In genomic region chr4:152351080-152351479, GRCh38 we compare ENCODE assay signal across 14 cellular contexts.
DNase-seq lines count a peak whose midpoint lies in the region; ATAC-seq and TF ChIP-seq lines count a peak whose summit lies in the region.
"Had no signal": no experiment of that assay in that cellular context is flagged by ENCODE, and none has a peak within 500 bp of the region (broad histone marks: within the 10 kb centered on the region; RNA-seq: fewer than 3 reads in every experiment).

No MANE protein-coding gene starts in this region.

- peak overlapping the region; percentile 4 for H3K4me3 Mint-ChIP-seq in osteocyte (ENCODE audit: unreplicated experiment)
- H3K4me3 Mint-ChIP-seq: stimulated activated naive CD8-positive, alpha-beta T cell treated with anti-CD3 and anti-CD28 coated beads, Interleukin-15, Interleukin-2, amounts not matched to agents 100 ng/mL and 50 ng/mL, for 24 hours had no signal

- TF ChIP-seq CTCF in esophagus muscularis mucosa (IDR thresholded peaks at IDR 0.05) (no peak), osteocyte (IDR thresholded peaks at IDR 0.05) (no peak)

- TF ChIP-seq POLR2A in esophagus muscularis mucosa (IDR thresholded peaks at IDR 0.05; ENCODE audit: low read depth), result no peak

- peak overlapping the region in 3 of 4 donors; percentile 51 to 63 (median 53) for H3K4me3 ChIP-seq in esophagus muscularis mucosa

- peaks cover 22% of the 10 kb centered on the region for H3K4me1 Mint-ChIP-seq in osteocyte (ENCODE audit: unreplicated experiment)

- no peaks in the 10 kb centered on the region for H3K9me3 ChIP-seq in esophagus muscularis mucosa

- 89% methylated on average over 2 of the region's 2 CpGs for WGBS in esophagus muscularis mucosa

- peaks cover 17 to 36% (median 26%) of the 10 kb centered on the region in 4 donors for H3K4me1 ChIP-seq in esophagus muscularis mucosa

- H3K36me3 Mint-ChIP-seq in osteocyte (ENCODE audit: unreplicated experiment), result peaks cover 6% of the 10 kb centered on the region

- ATAC-seq in GM21381 (IDR thresholded peaks at IDR 0.05; ENCODE audit: unreplicated experiment) (no peak), HG03439 (IDR thresholded peaks at IDR 0.05; ENCODE audit: unreplicated experiment) (no peak)

- in situ Hi-C loops in G401 (cut with HindIII; ENCODE audit: low sequenced_read_pairs), result no loop called here

- intact Hi-C loops in esophagus muscularis mucosa (cut with DNase I), result loop anchor here (10.0 kb wide), 1 partner anchor 586 kb away; the partner anchor contains the start of gene GATB
- intact Hi-C loops in head of caudate nucleus (cut with DNase I), result no loop called here

- peak; percentile 59 for DNase-seq in G401 (ENCODE audit: low spot score)
- peak; percentile 26 for DNase-seq in NCI-H69 (lab: John Stamatoyannopoulos, UW)
- no peak for DNase-seq in esophagus muscularis mucosa (ENCODE audit: extremely low spot score)
- no peak for DNase-seq in osteocyte (ENCODE audit: extremely low spot score, unreplicated experiment)
- no peak for DNase-seq in effector CD8-positive, alpha-beta T cell (lab: John Stamatoyannopoulos, UW)
- no peak for DNase-seq in head of caudate nucleus
- DNase-seq: amygdala; KBM-7; NCI-H2227 treated with DMSO at 0.1 percent for 48 hours; occipital lobe; stimulated activated CD4-positive, alpha-beta T cell treated with anti-CD3 and anti-CD28 coated beads, Interleukin-4, amount 100 ng/mL, for 1 hour had no signal

- no peaks in the 10 kb centered on the region for H3K27me3 ChIP-seq in esophagus muscularis mucosa

- no peak overlapping the region for H3K27ac Mint-ChIP-seq in osteocyte (ENCODE audit: unreplicated experiment)
- H3K27ac Mint-ChIP-seq: stimulated activated naive CD8-positive, alpha-beta T cell treated with anti-CD3 and anti-CD28 coated beads, Interleukin-15, Interleukin-2, amounts not matched to agents 100 ng/mL and 50 ng/mL, for 24 hours had no signal

- no peak for TF ChIP-seq EP300 in esophagus muscularis mucosa (IDR thresholded peaks at IDR 0.05)

- no peaks in the 10 kb centered on the region for H3K9me3 Mint-ChIP-seq in osteocyte (ENCODE audit: unreplicated experiment)
- H3K9me3 Mint-ChIP-seq: stimulated activated naive CD8-positive, alpha-beta T cell treated with anti-CD3 and anti-CD28 coated beads, Interleukin-15, Interleukin-2, amounts not matched to agents 100 ng/mL and 50 ng/mL, for 24 hours had no signal

- H3K27me3 Mint-ChIP-seq in osteocyte (ENCODE audit: unreplicated experiment), result no peaks in the 10 kb centered on the region
- H3K27me3 Mint-ChIP-seq: stimulated activated naive CD8-positive, alpha-beta T cell treated with anti-CD3 and anti-CD28 coated beads, Interleukin-15, Interleukin-2, amounts not matched to agents 100 ng/mL and 50 ng/mL, for 24 hours had no signal

- peaks cover 0 to 9% (median 6%) of the 10 kb centered on the region in 4 donors for H3K36me3 ChIP-seq in esophagus muscularis mucosa

- H3K27ac ChIP-seq in esophagus muscularis mucosa (replicated peaks in 1 of 4), result no peak overlapping the region

Comparison
In these comparisons a context has a peak if more than half of its experiments do, and no peak if none do; other contexts are left out.
1. DNase-seq: peak in G401 (single experiment) and NCI-H69 (single experiment); none in esophagus muscularis mucosa (single experiment), osteocyte (single experiment), effector CD8-positive, alpha-beta T cell (single experiment) and head of caudate nucleus (0 of 42).